Comparison of ENCODE assay signal across 21 cellular contexts in the genomic region with DNA sequence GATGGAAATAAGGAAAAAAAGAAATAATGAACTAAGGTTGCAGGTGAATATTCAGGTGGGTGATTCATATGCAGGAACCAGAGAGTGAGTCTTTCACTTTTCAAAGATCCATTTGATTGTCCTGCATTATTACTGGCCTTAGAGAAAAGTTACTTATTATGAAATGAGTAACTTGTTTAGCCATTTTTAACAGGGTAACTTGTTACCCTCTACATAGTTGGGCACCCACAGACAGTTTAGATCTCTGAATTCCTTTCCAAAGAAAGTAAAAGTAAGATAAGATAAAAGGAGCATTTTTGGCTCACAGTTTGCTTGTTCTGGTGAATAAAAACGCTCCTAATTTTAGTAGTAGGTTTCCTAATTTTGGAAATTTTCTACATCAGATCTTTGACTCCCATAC. TPM values are rescaled to one million over a fixed set of nuclear protein-coding genes. Genes with fewer than 3 reads are reported as not detected.
DNase-seq lines count a peak whose midpoint lies in the region; ATAC-seq and TF ChIP-seq lines count a peak whose summit lies in the region.
"Had no signal": no experiment of that assay in that cellular context is flagged by ENCODE, and none has a peak within 500 bp of the region (broad histone marks: within the 10 kb centered on the region; RNA-seq: fewer than 3 reads in every experiment).

No MANE protein-coding gene starts in this region.

- H3K27ac ChIP-seq in SK-N-SH (ENCODE audit: low read depth in 2 of 2, low read length in 1 of 2) (no peak overlapping the region), mesenchymal stem cell (ENCODE audit: low read length, poor library complexity, severe bottlenecking) (peak overlapping the region; percentile 53)
- H3K27ac ChIP-seq: 22Rv1, SK-N-MC had no signal

- H3K4me3 ChIP-seq in SK-N-SH (ENCODE audit: low read depth in 2 of 2, low read length in 1 of 2) (no peak overlapping the region), fibroblast of pulmonary artery (replicated peaks; ENCODE audit: low read depth, low read length) (no peak overlapping the region), mesenchymal stem cell (ENCODE audit: insufficient read depth in 1 of 2, low read depth in 1 of 2, low read length in 2 of 2) (no peak overlapping the region)
- H3K4me3 ChIP-seq: K562, SK-N-MC had no signal

- H3K27ac Mint-ChIP-seq in activated CD4-positive, alpha-beta T cell treated with anti-CD3 and anti-CD28 coated beads for 36 hours = no peak overlapping the region

- H4K91ac ChIP-seq in mesenchymal stem cell (ENCODE audit: low read length) = no peak overlapping the region

- H3K36me3 ChIP-seq in SK-N-SH (replicated peaks in 1 of 2; ENCODE audit: control insufficient read depth in 1 of 2, insufficient read depth in 2 of 2, low read length in 1 of 2) (no peaks in the 10 kb centered on the region), mesenchymal stem cell (ENCODE audit: control insufficient read depth in 1 of 2, insufficient read depth in 2 of 2, low read depth in 1 of 2, low read length in 2 of 2) (no peaks in the 10 kb centered on the region)

- no peak for TF ChIP-seq EP300 in SK-N-SH (IDR thresholded peaks at IDR 0.05; ENCODE audit: borderline replicate concordance in 1 of 2, low read depth in 1 of 2, low read length in 1 of 2)

- H3K4me2 ChIP-seq in SK-N-SH = no peak overlapping the region
- no peak overlapping the region for H3K4me2 ChIP-seq in mesenchymal stem cell (ENCODE audit: low read length, poor library complexity, severe bottlenecking)

- CTCF ChIA-PET in SK-N-SH (lab: Yijun Ruan, JAX) = no interaction called here
- CTCF ChIA-PET in activated CD4-positive, alpha-beta T cell treated with anti-CD3 and anti-CD28 coated beads for 36 hours (lab: Charles Lee) = interaction anchor here (0.8 kb wide), 1 partner anchor 11 kb away, joined by 4 read pairs; no protein-coding TSS in a partner anchor

- no peak overlapping the region for H3K18ac ChIP-seq in mesenchymal stem cell (ENCODE audit: low read depth in 1 of 2, low read length in 2 of 2)

- no peaks in the 10 kb centered on the region for H3K4me1 Mint-ChIP-seq in activated CD4-positive, alpha-beta T cell treated with anti-CD3 and anti-CD28 coated beads for 36 hours

- POLR2A ChIA-PET in SK-N-SH (lab: Yijun Ruan, JAX) = no interaction called here
- POLR2A ChIA-PET in activated CD4-positive, alpha-beta T cell treated with anti-CD3 and anti-CD28 coated beads for 36 hours (lab: Charles Lee) = no interaction called here

- H3K9ac ChIP-seq in SK-N-SH (no peak overlapping the region), mesenchymal stem cell (ENCODE audit: low read length) (no peak overlapping the region)

- DNase-seq in SK-N-SH (no peak), fibroblast of pulmonary artery (ENCODE audit: low read depth) (peak; percentile 46), mesenchymal stem cell (no peak), activated T-cell treated with anti-CD3 and anti-CD28 coated beads for 4 hours (no peak)
- no peak for DNase-seq in activated CD4-positive, alpha-beta T cell treated with anti-CD3 and anti-CD28 coated beads for 36 hours
- DNase-seq: Kasumi-1, NCI-H1092 treated with DMSO at 0.1 percent for 48 hours, NCI-H1436, NCI-H187 treated with DMSO at 0.1 percent for 48 hours, NCI-H2107, NCI-H446, NCI-H524 treated with DMSO at 0.1 percent for 48 hours, NCI-H774, SIG-M5 had no signal

- peaks cover 9% of the 10 kb centered on the region for H3F3A ChIP-seq in SK-N-SH (replicated peaks; ENCODE audit: insufficient read depth)

- H3K9me2 ChIP-seq in SK-N-SH = no peaks in the 10 kb centered on the region

- H3K9me3 Mint-ChIP-seq in activated CD4-positive, alpha-beta T cell treated with anti-CD3 and anti-CD28 coated beads for 36 hours (ENCODE audit: low read depth) = no peaks in the 10 kb centered on the region

- no peak for TF ChIP-seq RAD21 in SK-N-SH (IDR thresholded peaks at IDR 0.05; ENCODE audit: low read length)

- no peak overlapping the region for H3K4me3 Mint-ChIP-seq in activated CD4-positive, alpha-beta T cell treated with anti-CD3 and anti-CD28 coated beads for 36 hours

- no peak overlapping the region for H3K23ac ChIP-seq in mesenchymal stem cell (ENCODE audit: low read length in 2 of 2)

- no peak overlapping the region for H3K14ac ChIP-seq in mesenchymal stem cell (ENCODE audit: low read length in 2 of 2)

- H2BK12ac ChIP-seq in mesenchymal stem cell (ENCODE audit: low read length in 2 of 2) = no peak overlapping the region

- TF ChIP-seq CTCF in SK-N-SH (IDR thresholded peaks at IDR 0.05) (no peak), fibroblast of pulmonary artery (IDR thresholded peaks at IDR 0.05; ENCODE audit: low read length, missing control alignments) (no peak)

- no peak for ATAC-seq in SK-N-SH treated with all-trans-retinoic acid at 6 μM for 48 hours
- no peak for ATAC-seq in activated CD4-positive, alpha-beta T cell treated with anti-CD3 and anti-CD28 coated beads for 36 hours
- ATAC-seq in HG03521 (IDR thresholded peaks at IDR 0.05; ENCODE audit: unreplicated experiment) = no peak
- no peak for ATAC-seq in GM19395 (IDR thresholded peaks at IDR 0.05; ENCODE audit: unreplicated experiment)
- ATAC-seq: K562 had no signal

- H3K9me3 ChIP-seq in SK-N-SH (no peaks in the 10 kb centered on the region), mesenchymal stem cell (ENCODE audit: control insufficient read depth, low read length) (no peaks in the 10 kb centered on the region)

- H2BK15ac ChIP-seq in mesenchymal stem cell (ENCODE audit: low read depth, poor library complexity, severe bottlenecking) = no peak overlapping the region

- no peak overlapping the region for H2AK5ac ChIP-seq in mesenchymal stem cell (ENCODE audit: low read length, severe bottlenecking)

- no peak overlapping the region for H4K8ac ChIP-seq in mesenchymal stem cell (ENCODE audit: low read length)

- H3K27me3 ChIP-seq in SK-N-SH (ENCODE audit: insufficient read depth) (no peaks in the 10 kb centered on the region), mesenchymal stem cell (ENCODE audit: control insufficient read depth in 1 of 2, insufficient read depth in 1 of 2, low read length in 2 of 2) (no peaks in the 10 kb centered on the region)

- H2AFZ ChIP-seq in SK-N-SH (ENCODE audit: low read depth) = peak overlapping the region; percentile 49; the same call in 1 of the 2 replicates
- no peak overlapping the region for H2AFZ ChIP-seq in mesenchymal stem cell (ENCODE audit: low read depth, low read length)

- H2BK120ac ChIP-seq in mesenchymal stem cell (ENCODE audit: low read depth, low read length) = no peak overlapping the region

- H3K79me1 ChIP-seq in mesenchymal stem cell (replicated peaks; ENCODE audit: low read length, poor library complexity, severe bottlenecking) = no peaks in the 10 kb centered on the region

- H3K4me1 ChIP-seq in SK-N-SH (ENCODE audit: control insufficient read depth in 1 of 2, insufficient read depth in 2 of 2, low read depth in 1 of 2, low read length in 1 of 2) (peaks cover 0 to 31% of the 10 kb centered on the region in 2 experiments; a peak in 2 of 4 replicates), mesenchymal stem cell (ENCODE audit: control insufficient read depth, insufficient read depth, low read depth, low read length) (peaks cover 5% of the 10 kb centered on the region)

- H4K20me1 ChIP-seq in SK-N-SH (ENCODE audit: insufficient read depth) = no peaks in the 10 kb centered on the region

- intact Hi-C loops in activated CD4-positive, alpha-beta T cell treated with anti-CD3 and anti-CD28 coated beads for 36 hours (cut with DNase I, micrococcal nuclease) = no loop called here

- H2BK5ac ChIP-seq in mesenchymal stem cell (ENCODE audit: low read depth, low read length, poor library complexity, severe bottlenecking) = no peak overlapping the region

- no peaks in the 10 kb centered on the region for H3K36me3 Mint-ChIP-seq in activated CD4-positive, alpha-beta T cell treated with anti-CD3 and anti-CD28 coated beads for 36 hours (ENCODE audit: low read depth)

- no peaks in the 10 kb centered on the region for H3K79me2 ChIP-seq in SK-N-SH (ENCODE audit: insufficient read depth)

- H3K27me3 Mint-ChIP-seq in activated CD4-positive, alpha-beta T cell treated with anti-CD3 and anti-CD28 coated beads for 36 hours = peaks cover 8% of the 10 kb centered on the region

- 4% methylated on average over 1 of the region's 1 CpG for WGBS in SK-N-SH (ENCODE audit: low lambda C conversion rate)
- no CpG with 5 or more reads among the region's 1 CpG for WGBS in mesenchymal stem cell

- no peak overlapping the region for H3K4ac ChIP-seq in mesenchymal stem cell (ENCODE audit: low read depth in 1 of 2, low read length in 2 of 2)

TF ChIP-seq in SK-N-SH, 30 proteins besides CTCF, POLR2A, EP300 and RAD21 (continues in another document):
- no peak for TF ChIP-seq EZH2phosphoT487 (IDR thresholded peaks at IDR 0.05; ENCODE audit: borderline replicate concordance, low read depth)
- TF ChIP-seq SMC3 (IDR thresholded peaks at IDR 0.05; ENCODE audit: low read depth, low read length) = no peak
- no peak for TF ChIP-seq TEAD4 (IDR thresholded peaks at IDR 0.05; ENCODE audit: borderline replicate concordance, insufficient read depth)
- TF ChIP-seq FOXM1 (IDR thresholded peaks at IDR 0.05; ENCODE audit: low read depth) = no peak
- no peak for TF ChIP-seq GABPA (IDR thresholded peaks at IDR 0.05; ENCODE audit: low read depth)
- no peak for TF ChIP-seq TAF1 (IDR thresholded peaks at IDR 0.05; ENCODE audit: borderline replicate concordance, low read depth, low read length)
- TF ChIP-seq MXI1 (IDR thresholded peaks at IDR 0.05; ENCODE audit: low read depth, low read length) = no peak
- no peak for TF ChIP-seq JUND (IDR thresholded peaks at IDR 0.05)
- no peak for TF ChIP-seq FOSL2 (IDR thresholded peaks at IDR 0.05; ENCODE audit: borderline replicate concordance, low read depth)

TF ChIP-seq in SK-N-SH treated with all-trans-retinoic acid at 6 μM for 48 hours, 23 proteins besides CTCF, POLR2A, EP300 and RAD21 (continues in another document):
- no peak for TF ChIP-seq ESRRG (CRISPR knock-in tag; IDR thresholded peaks at IDR 0.05)
- TF ChIP-seq, protein P1, sequence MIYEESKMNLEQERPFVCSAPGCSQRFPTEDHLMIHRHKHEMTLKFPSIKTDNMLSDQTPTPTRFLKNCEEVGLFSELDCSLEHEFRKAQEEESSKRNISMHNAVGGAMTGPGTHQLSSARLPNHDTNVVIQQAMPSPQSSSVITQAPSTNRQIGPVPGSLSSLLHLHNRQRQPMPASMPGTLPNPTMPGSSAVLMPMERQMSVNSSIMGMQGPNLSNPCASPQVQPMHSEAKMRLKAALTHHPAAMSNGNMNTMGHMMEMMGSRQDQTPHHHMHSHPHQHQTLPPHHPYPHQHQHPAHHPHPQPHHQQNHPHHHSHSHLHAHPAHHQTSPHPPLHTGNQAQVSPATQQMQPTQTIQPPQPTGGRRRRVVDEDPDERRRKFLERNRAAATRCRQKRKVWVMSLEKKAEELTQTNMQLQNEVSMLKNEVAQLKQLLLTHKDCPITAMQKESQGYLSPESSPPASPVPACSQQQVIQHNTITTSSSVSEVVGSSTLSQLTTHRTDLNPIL (CRISPR knock-in tag; IDR thresholded peaks at IDR 0.05; ENCODE audit: low read depth) = no peak

RNA-seq across cellular contexts. Expression of a gene that starts 54.1 kb away (rescaled TPM):
- 23.7 and 39.9 TPM in 2 replicates for polyA plus RNA-seq in SK-N-SH (2012; rRNA removed)
- polyA plus RNA-seq in SK-N-SH (2012; cell fraction: cytosol; rRNA removed) = 32.4 and 34.4 TPM in 2 replicates
- polyA plus RNA-seq in SK-N-SH (2012; cell fraction: nucleus; rRNA removed) = 26.5 and 64.3 TPM in 2 replicates
- 87.8 TPM for polyA plus RNA-seq in mesenchymal stem cell (2013, experiment 1 of 2)
- polyA plus RNA-seq in mesenchymal stem cell (2013, experiment 2 of 2) = 86.6 TPM
- under 1 TPM; 0.05 to 0.26 TPM for total RNA-seq in activated CD4-positive, alpha-beta T cell treated with anti-CD3 and anti-CD28 coated beads for 36 hours
- total RNA-seq: G401 had no signal
